In the genomic region with DNA sequence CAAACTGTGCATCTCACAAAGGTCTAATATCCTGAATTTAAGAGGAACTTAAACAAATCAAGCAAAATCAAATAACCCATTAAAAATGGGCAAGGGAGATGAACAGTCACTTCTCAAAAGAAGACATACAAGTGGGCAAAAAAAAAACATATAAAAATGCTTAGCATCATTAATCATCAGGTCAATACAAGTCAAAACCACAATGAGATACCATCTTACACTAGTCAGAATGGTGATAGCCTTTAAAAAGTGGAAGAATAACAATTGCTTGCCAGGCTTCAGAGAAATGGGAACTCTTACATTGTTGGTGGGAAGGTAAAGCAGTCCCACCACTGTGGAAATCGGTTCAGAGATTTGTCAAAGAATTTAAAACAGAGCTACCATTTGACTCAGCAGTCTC, we compare ENCODE assay signal across 1 cellular context.
TF ChIP-seq lines count a peak whose summit lies in the region.

No MANE protein-coding gene starts in this region.

TF ChIP-seq in SK-N-SH, 30 proteins besides CTCF, POLR2A, EP300 and RAD21 (continued from another document):
- TF ChIP-seq SMC3 (IDR thresholded peaks at IDR 0.05; ENCODE audit: low read depth, low read length) (no peak), RXRA (IDR thresholded peaks at IDR 0.05; ENCODE audit: borderline replicate concordance, low read depth) (no peak), TEAD4 (IDR thresholded peaks at IDR 0.05; ENCODE audit: borderline replicate concordance, insufficient read depth) (no peak), POLR2AphosphoS5 (IDR thresholded peaks at IDR 0.05; ENCODE audit: low read depth, low read length) (no peak), TAF1 (IDR thresholded peaks at IDR 0.05; ENCODE audit: borderline replicate concordance, low read depth, low read length) (no peak)
- TF ChIP-seq, protein P1, sequence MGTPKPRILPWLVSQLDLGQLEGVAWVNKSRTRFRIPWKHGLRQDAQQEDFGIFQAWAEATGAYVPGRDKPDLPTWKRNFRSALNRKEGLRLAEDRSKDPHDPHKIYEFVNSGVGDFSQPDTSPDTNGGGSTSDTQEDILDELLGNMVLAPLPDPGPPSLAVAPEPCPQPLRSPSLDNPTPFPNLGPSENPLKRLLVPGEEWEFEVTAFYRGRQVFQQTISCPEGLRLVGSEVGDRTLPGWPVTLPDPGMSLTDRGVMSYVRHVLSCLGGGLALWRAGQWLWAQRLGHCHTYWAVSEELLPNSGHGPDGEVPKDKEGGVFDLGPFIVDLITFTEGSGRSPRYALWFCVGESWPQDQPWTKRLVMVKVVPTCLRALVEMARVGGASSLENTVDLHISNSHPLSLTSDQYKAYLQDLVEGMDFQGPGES (IDR thresholded peaks at IDR 0.05; ENCODE audit: low read depth, low read length): no peak
